ENCODE assay signal across 1 cellular context in the genomic region with DNA sequence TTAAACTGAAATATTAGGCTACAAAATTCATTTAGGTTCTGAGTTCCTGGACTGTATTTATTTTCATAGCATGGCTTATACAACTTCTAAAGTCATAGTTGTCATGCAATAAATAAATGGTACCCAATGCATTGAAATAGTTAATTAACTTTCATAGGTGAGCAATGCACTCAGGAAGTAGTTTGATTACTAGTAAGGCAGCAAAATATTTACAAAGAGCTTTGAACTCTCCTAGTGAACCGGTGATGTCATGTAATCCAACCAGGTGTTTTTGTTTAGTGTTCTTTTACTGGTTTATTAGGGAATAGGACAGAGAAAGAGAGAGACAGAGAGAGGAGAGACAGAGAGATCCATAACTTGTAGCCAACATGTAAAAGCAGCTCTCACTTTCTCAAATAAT.
TF ChIP-seq lines count a peak whose summit lies in the region.

No MANE protein-coding gene starts in this region.

TF ChIP-seq in SK-N-SH, 30 proteins besides CTCF, POLR2A, EP300 and RAD21 (continued from another document):
- no peak for TF ChIP-seq NFIC (IDR thresholded peaks at IDR 0.05; ENCODE audit: borderline replicate concordance)
